In the genomic region with DNA sequence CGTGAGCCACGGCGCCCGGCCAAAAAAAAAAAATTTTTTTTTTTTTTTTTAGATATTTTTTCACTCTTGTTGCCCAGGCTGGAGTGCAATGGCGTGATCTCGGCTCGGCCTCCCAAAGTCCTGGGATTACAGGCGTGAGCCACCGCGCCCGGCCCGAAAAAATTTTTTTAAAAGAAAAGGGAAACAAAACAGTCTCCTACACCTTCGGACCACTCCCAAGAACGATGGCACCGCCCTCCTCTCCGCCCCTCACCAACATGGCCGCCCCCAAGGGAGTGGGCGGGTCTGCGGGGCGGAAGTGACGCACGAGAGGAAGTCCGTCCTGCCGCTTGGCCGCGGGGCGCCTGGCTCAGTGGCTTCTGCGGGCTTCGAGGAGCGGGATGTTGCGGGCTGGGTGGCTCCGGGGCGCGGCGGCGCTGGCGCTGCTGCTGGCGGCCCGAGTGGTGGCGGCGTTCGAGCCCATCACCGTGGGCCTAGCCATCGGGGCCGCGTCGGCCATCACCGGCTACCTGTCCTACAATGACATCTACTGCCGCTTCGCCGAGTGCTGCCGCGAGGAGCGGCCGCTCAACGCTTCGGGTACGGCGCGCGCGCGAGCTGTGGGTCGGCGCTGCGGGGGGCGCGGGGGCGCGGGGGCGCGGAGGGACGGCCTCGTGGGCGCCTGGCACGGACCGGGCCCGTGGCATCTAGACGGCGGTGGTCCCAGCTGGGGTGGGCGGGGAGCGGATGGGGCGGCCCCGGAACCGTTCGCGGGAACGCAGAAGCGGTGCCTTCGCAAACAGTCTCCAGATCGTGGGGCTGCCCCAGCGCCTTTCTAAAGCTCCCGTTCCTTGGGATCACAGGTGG, we compare ENCODE assay signal across 1 cellular context.
TF ChIP-seq lines count a peak whose summit lies in the region.

A gene with protein sequence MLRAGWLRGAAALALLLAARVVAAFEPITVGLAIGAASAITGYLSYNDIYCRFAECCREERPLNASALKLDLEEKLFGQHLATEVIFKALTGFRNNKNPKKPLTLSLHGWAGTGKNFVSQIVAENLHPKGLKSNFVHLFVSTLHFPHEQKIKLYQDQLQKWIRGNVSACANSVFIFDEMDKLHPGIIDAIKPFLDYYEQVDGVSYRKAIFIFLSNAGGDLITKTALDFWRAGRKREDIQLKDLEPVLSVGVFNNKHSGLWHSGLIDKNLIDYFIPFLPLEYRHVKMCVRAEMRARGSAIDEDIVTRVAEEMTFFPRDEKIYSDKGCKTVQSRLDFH (plus strand): TSS at position 352 of the 846 bp plus-strand sequence. CDS start 29 bp downstream, at position 381.

TF ChIP-seq in HEK293, 187 proteins besides CTCF, POLR2A, EP300 and RAD21 (continued from another document):
- TF ChIP-seq ZNF629 (tag by site-specific recombination; IDR thresholded peaks at IDR 0.05) (peak; percentile 64), ZNF2 (tag by site-specific recombination; IDR thresholded peaks at IDR 0.05) (no peak), EGR2 (tag by site-specific recombination; IDR thresholded peaks at IDR 0.05; ENCODE audit: low read depth) (peak; percentile 73), ZNF394 (tag by site-specific recombination; IDR thresholded peaks at IDR 0.05; ENCODE audit: borderline replicate concordance) (no peak), ZNF391 (tag by site-specific recombination; IDR thresholded peaks at IDR 0.05; ENCODE audit: borderline replicate concordance, low read depth) (peak; percentile 14; the same call in 1 of the 2 replicates)
- TF ChIP-seq, protein P1, sequence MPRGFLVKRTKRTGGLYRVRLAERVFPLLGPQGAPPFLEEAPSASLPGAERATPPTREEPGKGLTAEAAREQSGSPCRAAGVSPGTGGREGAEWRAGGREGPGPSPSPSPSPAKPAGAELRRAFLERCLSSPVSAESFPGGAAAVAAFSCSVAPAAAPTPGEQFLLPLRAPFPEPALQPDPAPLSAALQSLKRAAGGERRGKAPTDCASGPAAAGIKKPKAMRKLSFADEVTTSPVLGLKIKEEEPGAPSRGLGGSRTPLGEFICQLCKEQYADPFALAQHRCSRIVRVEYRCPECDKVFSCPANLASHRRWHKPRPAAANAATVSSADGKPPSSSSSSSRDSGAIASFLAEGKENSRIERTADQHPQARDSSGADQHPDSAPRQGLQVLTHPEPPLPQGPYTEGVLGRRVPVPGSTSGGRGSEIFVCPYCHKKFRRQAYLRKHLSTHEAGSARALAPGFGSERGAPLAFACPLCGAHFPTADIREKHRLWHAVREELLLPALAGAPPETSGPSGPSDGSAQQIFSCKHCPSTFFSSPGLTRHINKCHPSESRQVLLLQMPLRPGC (tag by site-specific recombination; IDR thresholded peaks at IDR 0.05): no peak
TF ChIP-seq in HEK293: peak in this region for 35.
